ENCODE assay signal across 16 cellular contexts in the genomic region with DNA sequence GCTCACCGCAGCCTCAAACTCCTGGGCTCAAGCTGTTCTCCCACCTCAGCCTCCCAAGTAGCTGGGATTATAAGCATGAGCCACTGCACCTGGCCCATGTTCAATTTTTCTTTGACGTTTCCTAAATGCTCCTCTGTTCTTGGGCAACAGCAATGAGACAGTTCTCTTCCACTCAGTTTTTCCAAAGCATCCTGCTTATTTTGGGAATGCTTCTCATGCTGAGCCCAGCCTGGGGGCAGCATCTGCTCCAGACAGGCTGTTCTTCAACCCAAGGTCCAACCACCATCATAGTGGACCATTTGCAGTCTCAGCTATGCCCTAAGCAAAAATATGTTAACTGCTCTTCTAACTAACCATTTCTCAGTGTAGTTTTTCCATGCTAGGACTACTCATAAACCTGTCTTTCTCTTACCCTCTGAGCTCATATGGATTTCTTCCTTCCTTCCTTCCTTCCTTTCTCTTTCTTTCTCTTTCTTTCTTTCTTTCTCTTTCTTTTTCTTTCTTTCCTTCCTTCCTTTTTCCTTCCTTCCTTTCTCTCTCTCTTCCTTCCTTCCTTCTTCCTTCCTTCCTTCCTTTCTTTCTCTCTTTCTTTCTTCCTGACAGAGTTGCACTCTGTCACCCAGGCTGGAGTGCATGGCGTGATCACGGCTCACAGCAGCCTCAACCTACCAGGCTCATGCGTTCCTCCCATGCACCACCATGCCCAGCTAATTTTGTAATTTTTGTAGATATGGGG.
"Had no signal": no experiment of that assay in that cellular context is flagged by ENCODE, and none has a peak within 500 bp of the region (broad histone marks: within the 10 kb centered on the region; RNA-seq: fewer than 3 reads in every experiment).

No MANE protein-coding gene starts in this region.

- H3K27me3 Mint-ChIP-seq: activated CD4-positive, alpha-beta T cell treated with anti-CD3 and anti-CD28 coated beads, Interleukin-2, amount 10 ng/mL, durations not matched to agents 24 days and 14 days; activated naive CD4-positive, alpha-beta T cell treated with anti-CD3 and anti-CD28 coated beads, Interleukin-2, amount 50 U/mL, for 24 hours; memory B cell; naive thymus-derived CD8-positive, alpha-beta T cell; stimulated activated memory B cell treated with anti-CD40 and anti-IgM and Interleukin-4, amounts not matched to agents 10 μg/mL and 1 μg/mL and 100 μg/mL, for 72 hours had no signal

- H3K9me3 Mint-ChIP-seq: activated CD4-positive, alpha-beta T cell treated with anti-CD3 and anti-CD28 coated beads, Interleukin-2, amount 10 ng/mL, durations not matched to agents 24 days and 14 days; activated naive CD4-positive, alpha-beta T cell treated with anti-CD3 and anti-CD28 coated beads, Interleukin-2, amount 50 U/mL, for 24 hours; memory B cell; stimulated activated memory B cell treated with anti-CD40 and anti-IgM and Interleukin-4, amounts not matched to agents 10 μg/mL and 1 μg/mL and 100 μg/mL, for 72 hours; T-helper 2 cell treated with Interferon-gamma antibody and Interleukin-4, amounts not matched to agents 5 μg/mL and 100 μg/mL, for 36 hours had no signal

- DNase-seq: activated CD4-positive, alpha-beta T cell treated with anti-CD3 and anti-CD28 coated beads, Interleukin-2, amount 10 ng/mL, durations not matched to agents 24 days and 14 days; activated CD8-positive, alpha-beta memory T cell treated with anti-CD3 and anti-CD28 coated beads, Interleukin-2, amount 50 U/mL, for 48 hours; activated CD8-positive, alpha-beta T cell treated with anti-CD3 and anti-CD28 coated beads, Interleukin-2, amount 10 ng/mL, durations not matched to agents 7 days and 5 days; activated gamma-delta T cell; dorsolateral prefrontal cortex; naive thymus-derived CD8-positive, alpha-beta T cell; pancreas; right lobe of liver; SK-N-SH; stimulated activated CD4-positive, alpha-beta T cell treated with anti-CD3 and anti-CD28 coated beads, Interleukin-4, amount 100 ng/mL, for 4 hours; tibial artery had no signal

- H3K4me1 Mint-ChIP-seq: activated CD4-positive, alpha-beta T cell treated with anti-CD3 and anti-CD28 coated beads, Interleukin-2, amount 10 ng/mL, durations not matched to agents 24 days and 14 days; activated naive CD4-positive, alpha-beta T cell treated with anti-CD3 and anti-CD28 coated beads, Interleukin-2, amount 50 U/mL, for 24 hours had no signal

- H3K27ac Mint-ChIP-seq: activated CD4-positive, alpha-beta T cell treated with anti-CD3 and anti-CD28 coated beads, Interleukin-2, amount 10 ng/mL, durations not matched to agents 24 days and 14 days; activated CD8-positive, alpha-beta T cell treated with anti-CD3 and anti-CD28 coated beads, Interleukin-2, amount 10 ng/mL, durations not matched to agents 7 days and 5 days; activated naive CD4-positive, alpha-beta T cell treated with anti-CD3 and anti-CD28 coated beads, Interleukin-2, amount 50 U/mL, for 24 hours; memory B cell; stimulated activated memory B cell treated with anti-CD40 and anti-IgM and Interleukin-4, amounts not matched to agents 10 μg/mL and 1 μg/mL and 100 μg/mL, for 72 hours; T-helper 2 cell treated with Interferon-gamma antibody and Interleukin-4, amounts not matched to agents 5 μg/mL and 100 μg/mL, for 36 hours had no signal

- H3K27ac ChIP-seq: dorsolateral prefrontal cortex, pancreas, right lobe of liver, tibial artery, vagina had no signal

- H3K4me3 Mint-ChIP-seq: activated CD4-positive, alpha-beta T cell treated with anti-CD3 and anti-CD28 coated beads, Interleukin-2, amount 10 ng/mL, durations not matched to agents 24 days and 14 days; activated CD8-positive, alpha-beta T cell treated with anti-CD3 and anti-CD28 coated beads, Interleukin-2, amount 10 ng/mL, durations not matched to agents 7 days and 5 days; activated naive CD4-positive, alpha-beta T cell treated with anti-CD3 and anti-CD28 coated beads, Interleukin-2, amount 50 U/mL, for 24 hours; memory B cell; naive thymus-derived CD8-positive, alpha-beta T cell; stimulated activated memory B cell treated with anti-CD40 and anti-IgM and Interleukin-4, amounts not matched to agents 10 μg/mL and 1 μg/mL and 100 μg/mL, for 72 hours; T-helper 2 cell treated with Interferon-gamma antibody and Interleukin-4, amounts not matched to agents 5 μg/mL and 100 μg/mL, for 36 hours had no signal

- H3K4me1 ChIP-seq: pancreas, right lobe of liver, tibial artery, vagina had no signal

- H3K27me3 ChIP-seq: pancreas, right lobe of liver, tibial artery, vagina had no signal

- H3K4me3 ChIP-seq: dorsolateral prefrontal cortex, pancreas, right lobe of liver, tibial artery, vagina had no signal

- H3K36me3 ChIP-seq: pancreas, right lobe of liver, tibial artery, vagina had no signal

- H3K9me3 ChIP-seq: pancreas, right lobe of liver, SK-N-SH, tibial artery, vagina had no signal
